In genomic region chrX:147333821-147334220, GRCh38 we compare ENCODE assay signal across 35 cellular contexts.
"Had no signal": no experiment of that assay in that cellular context is flagged by ENCODE, and none has a peak within 500 bp of the region (broad histone marks: within the 10 kb centered on the region; RNA-seq: fewer than 3 reads in every experiment).

No MANE protein-coding gene starts in this region.

- H3K27me3 ChIP-seq: MG63 had no signal

- H3K27ac ChIP-seq: KMS-11 had no signal

- DNase-seq: Karpas-422, Kasumi-1, KG1, MG63, MM.1S, MV-4-11, NCI-H1048, NCI-H1092, NCI-H1092 treated with DMSO at 0.1 percent for 48 hours, NCI-H1105, NCI-H1105 treated with DMSO at 0.1 percent for 48 hours, NCI-H1417, NCI-H1417 treated with DMSO at 0.1 percent for 48 hours, NCI-H1436, NCI-H1436 treated with DMSO at 0.1 percent for 48 hours, NCI-H146, NCI-H1694, NCI-H1694 treated with DMSO at 0.1 percent for 48 hours, NCI-H187, NCI-H187 treated with DMSO at 0.1 percent for 48 hours, NCI-H1930, NCI-H2029, NCI-H2029 treated with DMSO at 0.1 percent for 48 hours, NCI-H2081, NCI-H2081 treated with DMSO at 0.1 percent for 48 hours, NCI-H2107, NCI-H2171, NCI-H2171 treated with DMSO at 0.1 percent for 48 hours, NCI-H2227 treated with DMSO at 0.1 percent for 48 hours, NCI-H226, NCI-H345, NCI-H446, NCI-H446 treated with DMSO at 0.1 percent for 48 hours, NCI-H510A had no signal

- H3K36me3 ChIP-seq: MG63 had no signal

- H3K4me2 ChIP-seq: KMS-11 had no signal

- H3K9me3 ChIP-seq: MG63 had no signal

- H3K9ac ChIP-seq: KMS-11 had no signal

- H3K4me3 ChIP-seq: MG63 had no signal
